In the genomic region with DNA sequence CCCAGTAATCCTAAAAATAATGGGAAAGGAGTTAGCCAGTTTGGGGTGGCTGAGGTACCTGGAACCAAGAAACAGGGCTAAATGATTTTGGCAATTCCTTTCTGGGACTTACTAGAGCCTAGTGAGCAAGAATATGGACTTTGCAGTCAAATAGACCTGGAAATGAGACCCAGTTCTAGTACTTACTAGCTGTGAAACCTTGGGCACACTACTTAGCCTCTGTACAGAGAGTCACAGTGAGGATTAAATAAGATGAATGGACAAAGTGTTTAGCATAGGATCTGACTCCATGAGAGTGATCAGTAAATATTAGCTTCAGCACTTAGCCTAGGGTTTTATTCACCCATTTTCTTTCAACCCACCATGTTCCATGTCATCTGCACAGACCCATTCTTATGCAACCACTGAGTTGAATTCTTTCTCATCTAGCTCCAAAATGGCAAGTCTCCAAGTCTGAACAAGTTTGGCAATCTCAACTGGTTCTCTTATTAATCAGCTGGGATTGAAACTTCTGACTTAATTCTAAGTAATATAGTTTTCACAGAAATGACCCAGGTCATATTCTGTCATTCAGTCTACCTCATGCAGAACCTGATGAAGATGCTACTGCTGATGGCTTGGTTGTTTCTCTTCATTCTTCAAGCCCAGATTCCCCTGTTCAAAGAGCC, we compare ENCODE assay signal across 17 cellular contexts. TPM values are rescaled to one million over a fixed set of nuclear protein-coding genes. Genes with fewer than 3 reads are reported as not detected.
DNase-seq lines count a peak whose midpoint lies in the region; ATAC-seq and TF ChIP-seq lines count a peak whose summit lies in the region.
"Had no signal": no experiment of that assay in that cellular context is flagged by ENCODE, and none has a peak within 500 bp of the region (broad histone marks: within the 10 kb centered on the region; RNA-seq: fewer than 3 reads in every experiment).

No MANE protein-coding gene starts in this region.

- ATAC-seq in left cardiac atrium = peak; percentile 44 to 59
- ATAC-seq in upper lobe of right lung = peak; percentile 52
- ATAC-seq in HG03039 (IDR thresholded peaks at IDR 0.05; ENCODE audit: unreplicated experiment) = no peak
- ATAC-seq: Panc1, psoas muscle had no signal

- intact Hi-C loops in left cardiac atrium (cut with DNase I) = no loop called here
- intact Hi-C loops in left ventricle myocardium inferior (cut with micrococcal nuclease) = no loop called here
- intact Hi-C loops in upper lobe of right lung (cut with DNase I) = no loop called here

- H3K27me3 ChIP-seq in left ventricle myocardium inferior (ENCODE audit: low read depth) (no peaks in the 10 kb centered on the region), upper lobe of right lung (no peaks in the 10 kb centered on the region)
- H3K27me3 ChIP-seq: BE2C had no signal

- DNase-seq in left cardiac atrium (no peak), left ventricle myocardium inferior (no peak), NCI-H446 treated with DMSO at 0.1 percent for 48 hours (lab: John Stamatoyannopoulos, UW) (peak; percentile 39), fibroblast of peridontal ligament (ENCODE audit: extremely low read depth) (peak; percentile 10), upper lobe of right lung (no peak), NCI-H2196 treated with DMSO at 0.1 percent for 48 hours (lab: John Stamatoyannopoulos, UW; ENCODE audit: unreplicated experiment) (no peak), NCI-H2171 (lab: John Stamatoyannopoulos, UW) (no peak)
- DNase-seq: activated CD4-positive, alpha-beta T cell treated with anti-CD3 and anti-CD28 coated beads for 1 hour; BE2C; brain microvascular endothelial cell; effector CD8-positive, alpha-beta T cell; NCI-H1092; NCI-H226; psoas muscle; stimulated activated CD4-positive, alpha-beta T cell treated with anti-CD3 and anti-CD28 coated beads, Interleukin-2, amount 100 ng/mL, for 24 hours had no signal

- no peak for TF ChIP-seq CTCF in left ventricle myocardium inferior (IDR thresholded peaks at IDR 0.05; ENCODE audit: borderline replicate concordance)
- TF ChIP-seq CTCF in upper lobe of right lung (IDR thresholded peaks at IDR 0.05) = no peak

- H3K4me3 ChIP-seq in left ventricle myocardium inferior (no peak overlapping the region), upper lobe of right lung (no peak overlapping the region)
- H3K4me3 ChIP-seq: psoas muscle had no signal

- H3K4me1 ChIP-seq in left ventricle myocardium inferior = no peaks in the 10 kb centered on the region
- H3K4me1 ChIP-seq in upper lobe of right lung = peaks cover 19% of the 10 kb centered on the region
- H3K4me1 ChIP-seq: BE2C, psoas muscle had no signal

- H3K36me3 ChIP-seq in left ventricle myocardium inferior (no peaks in the 10 kb centered on the region), upper lobe of right lung (no peaks in the 10 kb centered on the region)
- H3K36me3 ChIP-seq: BE2C, brain microvascular endothelial cell had no signal

- H3K27ac ChIP-seq in left ventricle myocardium inferior (replicated peaks) = no peak overlapping the region
- no peak overlapping the region for H3K27ac ChIP-seq in upper lobe of right lung
- H3K27ac ChIP-seq: brain microvascular endothelial cell, psoas muscle had no signal

- H3K9me3 ChIP-seq in left ventricle myocardium inferior (replicated peaks) (no peaks in the 10 kb centered on the region), upper lobe of right lung (no peaks in the 10 kb centered on the region)
- H3K9me3 ChIP-seq: BE2C, psoas muscle had no signal

RNA-seq across cellular contexts. Expression of a gene that starts 15.0 kb away (rescaled TPM):
- total RNA-seq in left cardiac atrium (10 to 100 TPM in 1 of 2 donors, 1 to 10 TPM in 1; 9.6 to 10.6 TPM), left ventricle myocardium inferior (7.1 TPM), upper lobe of right lung (48.3 TPM)

Comparison
In these comparisons a context has a peak if more than half of its experiments do, and no peak if none do; other contexts are left out.
1. DNase-seq: peak in NCI-H446 treated with DMSO at 0.1 percent for 48 hours (single experiment) and fibroblast of peridontal ligament (single experiment); none in left cardiac atrium (single experiment), left ventricle myocardium inferior (single experiment), upper lobe of right lung (single experiment), NCI-H2196 treated with DMSO at 0.1 percent for 48 hours (single experiment) and NCI-H2171 (single experiment).